8 cellular contexts compared by ENCODE assay signal in genomic region chr4:13626492-13627184, GRCh38. TPM values are rescaled to one million over a fixed set of nuclear protein-coding genes. Genes with fewer than 3 reads are reported as not detected.
DNase-seq lines count a peak whose midpoint lies in the region; ATAC-seq and TF ChIP-seq lines count a peak whose summit lies in the region.

No MANE protein-coding gene starts in this region.

- H4K8ac ChIP-seq in neuronal stem cell (ENCODE audit: low read depth, low read length), result no peak overlapping the region

- H3K4me3 ChIP-seq in CD8-positive, alpha-beta memory T cell (ENCODE audit: low read length), result peak overlapping the region; percentile 82
- H3K4me3 ChIP-seq in NB4 (ENCODE audit: low read depth, low read length), result peak overlapping the region; percentile 98
- H3K4me3 ChIP-seq in neuronal stem cell (ENCODE audit: low read length in 2 of 2), result peak overlapping the region; percentile 79 to 87

- no peak overlapping the region for H2BK12ac ChIP-seq in neuronal stem cell (ENCODE audit: low read length)

- ATAC-seq in effector memory CD8-positive, alpha-beta T cell (replicated peaks), result no peak
- ATAC-seq in HG02885 (IDR thresholded peaks at IDR 0.05; ENCODE audit: poor library complexity, unreplicated experiment) (no peak), GM19455 (IDR thresholded peaks at IDR 0.05; ENCODE audit: unreplicated experiment) (no peak)

- H3K4ac ChIP-seq in neuronal stem cell (ENCODE audit: low read length), result no peak overlapping the region

- H2AFZ ChIP-seq in neuronal stem cell (ENCODE audit: low read length), result peak overlapping the region; percentile 79

- H3K36me3 Mint-ChIP-seq in CD8-positive, alpha-beta memory T cell, result peaks cover 0 to 20% (median 3%) of the 10 kb centered on the region in 3 donors
- peaks cover 17% of the 10 kb centered on the region for H3K36me3 Mint-ChIP-seq in effector memory CD8-positive, alpha-beta T cell (ENCODE audit: insufficient read depth)

- peaks cover 57 to 67% (median 66%) of the 10 kb centered on the region in 3 donors for H3K4me1 Mint-ChIP-seq in CD8-positive, alpha-beta memory T cell
- peaks cover 26 to 54% of the 10 kb centered on the region in 2 donors for H3K4me1 Mint-ChIP-seq in effector memory CD8-positive, alpha-beta T cell (ENCODE audit: low read depth in 2 of 2)

- CTCF ChIA-PET in CD8-positive, alpha-beta memory T cell (lab: Charles Lee), result interaction anchor here (3.1 kb wide), 1 partner anchor 28 kb away, joined by 26 read pairs; no protein-coding TSS in a partner anchor

- DNase-seq in CD8-positive, alpha-beta memory T cell, result no peak
- peak; percentile 11 for DNase-seq in NB4 (ENCODE audit: low read depth)
- no peak for DNase-seq in effector memory CD8-positive, alpha-beta T cell
- DNase-seq in neuronal stem cell (ENCODE audit: low spot score), result no peak
- no peak for DNase-seq in NCI-H446 (lab: John Stamatoyannopoulos, UW)
- DNase-seq in occipital lobe (lab: John Stamatoyannopoulos, UW), result no peak

- H3K27ac Mint-ChIP-seq in CD8-positive, alpha-beta memory T cell, result peak overlapping the region; percentile 44 to 94 (median 81)
- peak overlapping the region; percentile 96 to 97 for H3K27ac Mint-ChIP-seq in effector memory CD8-positive, alpha-beta T cell

- no peaks in the 10 kb centered on the region for H3K36me3 ChIP-seq in CD8-positive, alpha-beta memory T cell (ENCODE audit: insufficient read depth, low read length)
- H3K36me3 ChIP-seq in neuronal stem cell (replicated peaks in 1 of 2; ENCODE audit: control insufficient read depth in 2 of 2, insufficient read depth in 2 of 2, low read length in 2 of 2), result peaks cover 0 to 11% of the 10 kb centered on the region in 2 donors

- peaks cover 0 to 7% of the 10 kb centered on the region in 2 donors for H3K27me3 Mint-ChIP-seq in CD8-positive, alpha-beta memory T cell
- no peaks in the 10 kb centered on the region for H3K27me3 Mint-ChIP-seq in effector memory CD8-positive, alpha-beta T cell

- peak overlapping the region; percentile 80 to 97 (median 92) for H3K4me3 Mint-ChIP-seq in CD8-positive, alpha-beta memory T cell
- H3K4me3 Mint-ChIP-seq in effector memory CD8-positive, alpha-beta T cell, result peak overlapping the region; percentile 84 to 90

- H3K4me2 ChIP-seq in neuronal stem cell (ENCODE audit: insufficient read depth, low read length, poor library complexity, severe bottlenecking), result peak overlapping the region; percentile 51

- H2BK120ac ChIP-seq in neuronal stem cell (ENCODE audit: low read depth, low read length), result no peak overlapping the region

- no peak for TF ChIP-seq POLR2A in NB4 (IDR thresholded peaks at IDR 0.05; ENCODE audit: extremely low read depth, insufficient read length)

- H3K14ac ChIP-seq in neuronal stem cell (ENCODE audit: low read length), result no peak overlapping the region

- H3K27me3 ChIP-seq in CD8-positive, alpha-beta memory T cell (ENCODE audit: insufficient read depth, low read length, poor library complexity, severe bottlenecking), result no peaks in the 10 kb centered on the region
- H3K27me3 ChIP-seq in neuronal stem cell (ENCODE audit: control insufficient read depth in 3 of 3, insufficient read depth in 3 of 3, low read depth in 1 of 3, low read length in 3 of 3), result no peaks in the 10 kb centered on the region

- H3K79me1 ChIP-seq in neuronal stem cell (ENCODE audit: low read depth, low read length), result peaks cover 2% of the 10 kb centered on the region

- POLR2A ChIA-PET in CD8-positive, alpha-beta memory T cell (lab: Charles Lee), result no interaction called here

- H3K27ac ChIP-seq in CD8-positive, alpha-beta memory T cell (ENCODE audit: low read depth, low read length), result peak overlapping the region; percentile 66
- H3K27ac ChIP-seq in neuronal stem cell (replicated peaks; ENCODE audit: low read length), result no peak overlapping the region

- H3K4me1 ChIP-seq in CD8-positive, alpha-beta memory T cell (ENCODE audit: insufficient read depth, low read length), result peaks cover 33% of the 10 kb centered on the region
- peaks cover 0 to 4% of the 10 kb centered on the region in 2 donors for H3K4me1 ChIP-seq in neuronal stem cell (ENCODE audit: control insufficient read depth in 2 of 2, insufficient read depth in 1 of 2, low read depth in 1 of 2, low read length in 2 of 2)

- H2AK5ac ChIP-seq in neuronal stem cell (ENCODE audit: low read depth, low read length), result no peak overlapping the region

- H3K9me3 ChIP-seq in CD8-positive, alpha-beta memory T cell (ENCODE audit: low read length), result no peaks in the 10 kb centered on the region
- no peaks in the 10 kb centered on the region for H3K9me3 ChIP-seq in neuronal stem cell (replicated peaks in 1 of 2; ENCODE audit: control insufficient read depth in 2 of 2, insufficient read depth in 1 of 2, low read depth in 1 of 2, low read length in 2 of 2)

- H3K9ac ChIP-seq in neuronal stem cell (ENCODE audit: low read depth, low read length, poor library complexity), result peak overlapping the region; percentile 82

- no peak overlapping the region for H3K18ac ChIP-seq in neuronal stem cell (ENCODE audit: low read length)

- no CpG with 5 or more reads among the region's 9 CpGs for WGBS in neuronal stem cell (ENCODE audit: extremely low coverage in 2 of 2, insufficient read length in 2 of 2, insufficient replicate concordance in 1 of 2), 2 donors

- H3K9me3 Mint-ChIP-seq in CD8-positive, alpha-beta memory T cell, result no peaks in the 10 kb centered on the region
- H3K9me3 Mint-ChIP-seq in effector memory CD8-positive, alpha-beta T cell, result no peaks in the 10 kb centered on the region

- no peak overlapping the region for H2BK5ac ChIP-seq in neuronal stem cell (ENCODE audit: low read length)

- no peak overlapping the region for H4K91ac ChIP-seq in neuronal stem cell (ENCODE audit: low read depth, low read length, poor library complexity)

- no peak overlapping the region for H2BK15ac ChIP-seq in neuronal stem cell (ENCODE audit: low read length)

- H3K23ac ChIP-seq in neuronal stem cell (ENCODE audit: low read depth, low read length, poor library complexity), result no peak overlapping the region

- no peak for TF ChIP-seq CTCF in NB4 (IDR thresholded peaks at IDR 0.05; ENCODE audit: low read depth, low read length)

RNA-seq across cellular contexts. Expression of gene BOD1L1, which starts 0.9 kb away (rescaled TPM):
- total RNA-seq in CD8-positive, alpha-beta memory T cell, result 10 to 100 TPM; 35.1 to 37.1 TPM
- 6.4 TPM for polyA plus RNA-seq in CD8-positive, alpha-beta memory T cell
- polyA plus RNA-seq in neuronal stem cell (2013, experiment 1 of 2), result 18.1 TPM
- polyA plus RNA-seq in neuronal stem cell (2013, experiment 2 of 2), result 17.5 TPM
- total RNA-seq in occipital lobe, result 54.3 TPM
